Comparison of ENCODE assay signal across 8 cellular contexts in the genomic region with DNA sequence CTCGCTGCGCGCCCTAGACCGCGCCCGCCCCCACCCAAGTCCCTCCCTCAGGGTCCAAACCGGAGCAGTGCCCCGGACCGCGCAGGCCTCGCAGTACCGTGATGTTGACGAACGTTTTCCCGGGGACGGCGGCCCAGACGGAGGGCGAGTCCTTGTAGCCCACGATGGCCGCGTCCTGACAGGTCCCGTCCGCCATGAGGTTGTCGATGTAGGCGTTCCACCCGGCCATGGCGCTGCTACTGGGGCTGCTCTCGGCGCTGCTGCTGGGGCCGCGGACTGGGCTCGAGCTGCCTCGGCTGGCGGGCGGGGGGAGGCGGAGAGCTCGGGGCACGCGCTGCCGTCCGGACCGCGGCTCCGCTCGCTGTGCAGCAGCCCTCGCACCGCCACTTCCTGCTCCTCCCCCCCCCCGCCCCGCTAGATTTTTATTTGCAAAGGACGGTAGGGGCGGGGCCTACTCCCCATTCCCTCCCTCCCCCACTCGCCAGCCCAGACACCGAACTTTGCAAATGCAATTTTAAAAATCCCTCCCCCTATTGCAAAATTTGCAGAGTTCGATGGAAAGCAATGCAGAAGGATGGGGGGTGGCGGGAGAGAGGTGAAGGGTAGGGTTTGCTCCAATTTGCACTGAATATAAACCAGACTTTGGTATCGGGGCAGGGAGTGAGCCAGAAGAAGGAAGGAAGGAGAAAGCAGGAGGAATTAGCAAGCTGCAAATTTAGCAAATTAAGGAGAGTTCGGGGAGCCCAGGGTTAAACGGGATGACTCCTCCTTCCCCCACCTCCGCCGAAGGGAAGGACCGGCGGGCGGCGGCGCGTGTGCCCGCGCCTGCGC. TPM values are rescaled to one million over a fixed set of nuclear protein-coding genes. Genes with fewer than 3 reads are reported as not detected.
DNase-seq lines count a peak whose midpoint lies in the region; ATAC-seq and TF ChIP-seq lines count a peak whose summit lies in the region.

A gene (minus strand): TSS at position 365 of the 831 bp plus-strand sequence. CDS start 136 bp downstream, at position 229.

- H3K27ac Mint-ChIP-seq in neural crest cell (ENCODE audit: unreplicated experiment), result peak within 1 kb of the TSS; percentile 97
- H3K27ac Mint-ChIP-seq in stimulated activated naive CD8-positive, alpha-beta T cell treated with anti-CD3 and anti-CD28 coated beads, Interleukin-15, amount 100 ng/mL, for 72 hours, result peak within 1 kb of the TSS; percentile 98 to 99

- H3K4me3 ChIP-seq in SJCRH30 (peak within 1 kb of the TSS; percentile 96), foreskin fibroblast (ENCODE audit: low read depth in 1 of 2, low read length in 2 of 2) (peak within 1 kb of the TSS; percentile 94 to 99)

- peak; percentile 24 for ATAC-seq in GM19372 (IDR thresholded peaks at IDR 0.05; ENCODE audit: low read depth, unreplicated experiment)
- ATAC-seq in stimulated activated naive CD8-positive, alpha-beta T cell treated with anti-CD3 and anti-CD28 coated beads, Interleukin-15, amount 100 ng/mL, for 72 hours, result peak; percentile 35

- TF ChIP-seq CTCF in foreskin fibroblast (IDR thresholded peaks at IDR 0.05; ENCODE audit: low read depth, low read length), result no peak
- TF ChIP-seq CTCF in neural crest cell (conservative IDR thresholded peaks at IDR 0.05), result no peak

- H3K36me3 ChIP-seq in SJCRH30, result peaks cover 40% of the 10 kb centered on the region

- H3K9me3 Mint-ChIP-seq in neural crest cell, result no peaks in the 10 kb centered on the region
- H3K9me3 Mint-ChIP-seq in stimulated activated naive CD8-positive, alpha-beta T cell treated with anti-CD3 and anti-CD28 coated beads, Interleukin-15, amount 100 ng/mL, for 72 hours, result no peaks in the 10 kb centered on the region

- peaks cover 14% of the 10 kb centered on the region for H3K36me3 Mint-ChIP-seq in neural crest cell (ENCODE audit: low read depth)

- DNase-seq in AML-193 (lab: John Stamatoyannopoulos, UW), result peak; percentile 67 to 75
- peak; percentile 85 for DNase-seq in LoVo (ENCODE audit: low spot score)
- DNase-seq in SJCRH30, result peak; percentile 80 to 85
- peak; percentile 86 for DNase-seq in activated gamma-delta T cell treated with anti-CD3 and anti-CD28 coated beads, Interleukin-2, amount 50 U/mL, for 16 hours (ENCODE audit: low read depth)
- DNase-seq in foreskin fibroblast, result peak; percentile 93 to 97
- peak; percentile 66 for DNase-seq in neural crest cell (ENCODE audit: low read depth, low spot score)
- DNase-seq in stimulated activated naive CD8-positive, alpha-beta T cell treated with anti-CD3 and anti-CD28 coated beads, Interleukin-15, amount 100 ng/mL, for 72 hours, result peak; percentile 86 to 88

- H3K4me1 Mint-ChIP-seq in neural crest cell, result peaks cover 48% of the 10 kb centered on the region
- peaks cover 47% of the 10 kb centered on the region for H3K4me1 Mint-ChIP-seq in stimulated activated naive CD8-positive, alpha-beta T cell treated with anti-CD3 and anti-CD28 coated beads, Interleukin-15, amount 100 ng/mL, for 72 hours

- H3K27me3 Mint-ChIP-seq in neural crest cell (ENCODE audit: low read depth), result peaks cover 7% of the 10 kb centered on the region
- no peaks in the 10 kb centered on the region for H3K27me3 Mint-ChIP-seq in stimulated activated naive CD8-positive, alpha-beta T cell treated with anti-CD3 and anti-CD28 coated beads, Interleukin-15, amount 100 ng/mL, for 72 hours

- peaks cover 20% of the 10 kb centered on the region for H3K4me1 ChIP-seq in SJCRH30

- no peaks in the 10 kb centered on the region for H3K9me3 ChIP-seq in SJCRH30 (replicated peaks)

- no peaks in the 10 kb centered on the region for H3K27me3 ChIP-seq in SJCRH30

- H3K4me3 Mint-ChIP-seq in neural crest cell, result peak within 1 kb of the TSS; percentile 96
- peak within 1 kb of the TSS; percentile 93 to 94 for H3K4me3 Mint-ChIP-seq in stimulated activated naive CD8-positive, alpha-beta T cell treated with anti-CD3 and anti-CD28 coated beads, Interleukin-15, amount 100 ng/mL, for 72 hours

- H3K27ac ChIP-seq in SJCRH30, result peak within 1 kb of the TSS; percentile 98

RNA-seq across cellular contexts. Expression of the gene that starts here (rescaled TPM):
- total RNA-seq in SJCRH30 (2014; rRNA removed; shearing (Covaris generic)), result 1,061 and 1,115 TPM in 2 replicates
- total RNA-seq in neural crest cell, result 626 and 630 TPM in 2 replicates

Comparison
In these comparisons a context has a peak if more than half of its experiments do, and no peak if none do; other contexts are left out.
1. Peak in every context shown above with its lines: DNase-seq, ATAC-seq, H3K4me3 ChIP-seq and H3K27ac ChIP-seq.